In the genomic region with DNA sequence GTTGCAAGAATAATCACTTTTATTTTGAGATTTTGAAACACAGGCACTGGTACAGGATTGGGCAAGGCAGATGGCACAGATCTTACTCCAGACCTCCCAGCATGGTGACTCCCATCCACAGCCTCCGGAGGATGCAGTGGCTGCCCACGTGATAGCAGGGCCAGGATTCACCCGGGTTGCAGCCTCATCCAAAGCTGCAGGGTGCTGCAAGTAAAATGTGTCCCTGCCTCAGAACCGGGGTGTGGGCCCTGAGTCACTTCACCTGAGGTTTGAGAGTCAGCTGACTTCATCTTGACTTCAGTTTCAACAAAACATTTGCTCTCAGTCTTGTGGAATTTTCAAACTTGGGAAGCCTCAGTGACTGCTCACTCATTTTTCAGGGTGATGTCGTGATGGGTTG, we compare ENCODE assay signal across 21 cellular contexts.
"Had no signal": no experiment of that assay in that cellular context is flagged by ENCODE, and none has a peak within 500 bp of the region (broad histone marks: within the 10 kb centered on the region; RNA-seq: fewer than 3 reads in every experiment).

No MANE protein-coding gene starts in this region.

- H3K27me3 ChIP-seq: ovary, right lobe of liver had no signal

- H3K4me3 ChIP-seq: mucosa of descending colon, ovary, right lobe of liver had no signal

- H3K27ac Mint-ChIP-seq: activated naive CD4-positive, alpha-beta T cell treated with anti-CD3 and anti-CD28 coated beads, Interleukin-2, amount 50 U/mL, for 24 hours; stimulated activated naive CD8-positive, alpha-beta T cell treated with anti-CD3 and anti-CD28 coated beads, Interleukin-15, amount 100 ng/mL, for 72 hours; T-helper 1 cell treated with Interleukin-12 subunit alpha and Interleukin-12 subunit beta and Interleukin-4 antibody, amounts not matched to agents 30 μg/mL and 1 μg/mL, for 36 hours; type B pancreatic cell had no signal

- H3K9me3 ChIP-seq: mucosa of descending colon, ovary, right lobe of liver had no signal

- H3K4me1 Mint-ChIP-seq: activated naive CD4-positive, alpha-beta T cell treated with anti-CD3 and anti-CD28 coated beads, Interleukin-2, amount 50 U/mL, for 24 hours; naive B cell; stimulated activated naive CD8-positive, alpha-beta T cell treated with anti-CD3 and anti-CD28 coated beads, Interleukin-15, amount 100 ng/mL, for 72 hours had no signal

- H3K36me3 ChIP-seq: ovary, right lobe of liver had no signal

- ATAC-seq: left ventricle myocardium superior; mucosa of descending colon; right lobe of liver; stimulated activated naive CD8-positive, alpha-beta T cell treated with anti-CD3 and anti-CD28 coated beads, Interleukin-15, amount 100 ng/mL, for 72 hours had no signal

- H3K4me1 ChIP-seq: right lobe of liver had no signal

- H3K36me3 Mint-ChIP-seq: activated naive CD4-positive, alpha-beta T cell treated with anti-CD3 and anti-CD28 coated beads, Interleukin-2, amount 50 U/mL, for 24 hours; naive B cell; type B pancreatic cell had no signal

- H3K27ac ChIP-seq: ovary, right lobe of liver, VCaP had no signal

- H3K27me3 Mint-ChIP-seq: stimulated activated naive CD8-positive, alpha-beta T cell treated with anti-CD3 and anti-CD28 coated beads, Interleukin-15, amount 100 ng/mL, for 72 hours; type B pancreatic cell had no signal

- H3K4me3 Mint-ChIP-seq: activated naive CD4-positive, alpha-beta T cell treated with anti-CD3 and anti-CD28 coated beads, Interleukin-2, amount 50 U/mL, for 24 hours; naive B cell; neural crest cell; stimulated activated naive CD8-positive, alpha-beta T cell treated with anti-CD3 and anti-CD28 coated beads, Interleukin-15, amount 100 ng/mL, for 72 hours; T-helper 1 cell treated with Interleukin-12 subunit alpha and Interleukin-12 subunit beta and Interleukin-4 antibody, amounts not matched to agents 30 μg/mL and 1 μg/mL, for 36 hours; type B pancreatic cell had no signal

- H3K9me3 Mint-ChIP-seq: activated naive CD4-positive, alpha-beta T cell treated with anti-CD3 and anti-CD28 coated beads, Interleukin-2, amount 50 U/mL, for 24 hours; neural crest cell; stimulated activated naive CD8-positive, alpha-beta T cell treated with anti-CD3 and anti-CD28 coated beads, Interleukin-15, amount 100 ng/mL, for 72 hours; T-helper 1 cell treated with Interleukin-12 subunit alpha and Interleukin-12 subunit beta and Interleukin-4 antibody, amounts not matched to agents 30 μg/mL and 1 μg/mL, for 36 hours; type B pancreatic cell had no signal

- DNase-seq: activated CD4-positive, alpha-beta T cell treated with anti-CD3 and anti-CD28 coated beads, Interleukin-2, amount 50 U/mL, for 4 hours; activated CD4-positive, CD25-positive, alpha-beta regulatory T cell treated with anti-CD3 and anti-CD28 coated beads, Interleukin-2, amount 50 U/mL, for 72 hours; activated gamma-delta T cell; effector CD8-positive, alpha-beta T cell; head of caudate nucleus; kidney; left ventricle myocardium superior; mesenchymal stem cell; mucosa of descending colon; naive B cell; ovary; right lobe of liver; small intestine; stimulated activated CD4-positive, alpha-beta T cell treated with anti-CD3 and anti-CD28 coated beads, Interleukin-15, amount 100 ng/mL, for 24 hours; stimulated activated CD4-positive, alpha-beta T cell treated with anti-CD3 and anti-CD28 coated beads, Interleukin-2, amount 100 ng/mL, for 48 hours; stimulated activated naive CD8-positive, alpha-beta T cell treated with anti-CD3 and anti-CD28 coated beads, Interleukin-15, amount 100 ng/mL, for 72 hours had no signal
